In the genomic region with DNA sequence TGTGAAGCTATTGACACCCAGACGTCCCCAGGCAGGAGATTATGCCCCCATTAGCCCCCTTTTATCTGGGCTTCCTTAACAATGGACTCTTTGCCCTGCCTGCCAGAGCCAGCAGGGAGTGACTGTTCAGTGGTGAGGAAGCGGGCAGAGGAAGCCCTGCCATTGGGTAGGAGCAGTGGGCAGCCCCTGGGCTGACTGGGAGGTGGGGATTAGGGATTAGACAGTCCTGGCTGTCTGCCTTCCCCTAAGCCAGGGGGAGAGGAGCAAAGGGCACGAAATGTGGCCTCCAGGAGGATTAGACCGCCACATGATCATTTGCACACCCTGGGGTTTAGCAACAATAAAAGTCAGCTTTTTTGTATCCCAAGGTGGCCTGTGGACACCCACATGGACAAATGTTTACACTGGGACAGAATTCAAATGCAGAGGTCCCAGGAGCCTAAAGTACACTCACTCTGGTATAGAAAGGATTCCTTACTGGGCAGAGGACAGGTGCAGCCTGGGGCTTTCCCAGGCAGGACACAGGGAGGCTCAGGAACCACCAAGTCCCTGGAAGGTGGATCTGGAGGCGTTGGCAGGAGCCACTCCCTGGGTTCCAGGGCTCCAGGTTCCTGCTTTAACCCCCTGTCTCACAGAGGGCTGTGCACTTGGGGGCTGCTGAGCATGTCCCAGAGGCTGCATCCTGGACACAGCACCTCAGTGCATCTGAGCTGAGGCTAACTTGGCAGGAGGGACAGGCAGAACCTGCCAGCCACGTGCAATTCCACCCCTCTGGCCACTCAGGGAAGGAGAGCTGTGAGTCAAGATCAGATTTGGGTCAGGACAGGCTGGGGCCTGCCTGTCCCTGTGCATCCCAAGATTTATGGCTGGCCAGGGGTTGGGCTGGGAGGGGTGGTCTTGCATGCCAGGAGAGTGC, we compare ENCODE assay signal across 10 cellular contexts.
A peak's percentile ranks its signal among the peaks of the same experiment; 100 is the strongest.
DNase-seq lines count a peak whose midpoint lies in the region; ATAC-seq and TF ChIP-seq lines count a peak whose summit lies in the region.
"Had no signal": no experiment of that assay in that cellular context is flagged by ENCODE, and none has a peak within 500 bp of the region (broad histone marks: within the 10 kb centered on the region; RNA-seq: fewer than 3 reads in every experiment).

No MANE protein-coding gene starts in this region.

- DNase-seq in ACHN = peak; percentile 21
- DNase-seq in astrocyte of the cerebellum (ENCODE audit: low read depth) = no peak
- peak; percentile 15 for DNase-seq in left kidney (ENCODE audit: low read depth, low spot score)
- DNase-seq in effector CD4-positive, alpha-beta T cell = no peak
- DNase-seq in SIG-M5 treated with dmso at 0.1 percent for 504 hours (lab: John Stamatoyannopoulos, UW; ENCODE audit: unreplicated experiment) = no peak
- DNase-seq in NOMO-1 (lab: John Stamatoyannopoulos, UW; ENCODE audit: unreplicated experiment in 2 of 2) = no peak
- DNase-seq: EL, NCI-H446 treated with DMSO at 0.1 percent for 48 hours had no signal

- in situ Hi-C loops in ACHN (cut with HindIII; ENCODE audit: low pct_ligation_motif_present, low pct_unique_long_range_greater_than_20kb, low sequenced_read_pairs) = no loop called here
- in situ Hi-C loops in astrocyte of the cerebellum (cut with HindIII; ENCODE audit: low sequenced_read_pairs) = no loop called here

- no peak for ATAC-seq in GM19467 (IDR thresholded peaks at IDR 0.05; ENCODE audit: unreplicated experiment)

- POLR2A ChIA-PET in HEK293 (lab: Yijun Ruan, JAX) = no interaction called here

- TF ChIP-seq CTCF in HEK293 (tag by site-specific recombination; IDR thresholded peaks at IDR 0.05) (no peak), astrocyte of the cerebellum (IDR thresholded peaks at IDR 0.05; ENCODE audit: low read depth, low read length, missing control alignments) (no peak)

- H3K4me1 ChIP-seq in HEK293 (ENCODE audit: control insufficient read depth, insufficient read depth, low read length) = peaks cover 3% of the 10 kb centered on the region; the same call in 1 of the 2 replicates

- no peak overlapping the region for H3K27ac ChIP-seq in HEK293 (ENCODE audit: extremely low read depth, low read depth, low read length)

- H3K4me3 ChIP-seq in HEK293 (ENCODE audit: low read depth, low read length) = no peak overlapping the region
- peak overlapping the region; percentile 76 for H3K4me3 ChIP-seq in astrocyte of the cerebellum (ENCODE audit: low read depth, low read length)

- H3K36me3 ChIP-seq in HEK293 (ENCODE audit: control insufficient read depth in 2 of 2, insufficient read depth in 1 of 2, low read length in 2 of 2) = peaks cover 0 to 8% of the 10 kb centered on the region in 2 experiments; a peak in 1 of 3 replicates

- CTCF ChIA-PET in HEK293 (lab: Yijun Ruan, JAX) = interaction anchor here (0.9 to 1.4 kb wide), 2 partner anchors 21 to 67 kb away, joined by 3 read pairs; no protein-coding TSS in a partner anchor

- no peaks in the 10 kb centered on the region for H3K9me3 ChIP-seq in HEK293 (ENCODE audit: control insufficient read depth, insufficient read depth, low read depth, low read length)

TF ChIP-seq in HEK293, 187 proteins besides CTCF, POLR2A, EP300 and RAD21:
- no peak for TF ChIP-seq ZFP69B (tag by site-specific recombination; IDR thresholded peaks at IDR 0.05)
- TF ChIP-seq, protein P1, sequence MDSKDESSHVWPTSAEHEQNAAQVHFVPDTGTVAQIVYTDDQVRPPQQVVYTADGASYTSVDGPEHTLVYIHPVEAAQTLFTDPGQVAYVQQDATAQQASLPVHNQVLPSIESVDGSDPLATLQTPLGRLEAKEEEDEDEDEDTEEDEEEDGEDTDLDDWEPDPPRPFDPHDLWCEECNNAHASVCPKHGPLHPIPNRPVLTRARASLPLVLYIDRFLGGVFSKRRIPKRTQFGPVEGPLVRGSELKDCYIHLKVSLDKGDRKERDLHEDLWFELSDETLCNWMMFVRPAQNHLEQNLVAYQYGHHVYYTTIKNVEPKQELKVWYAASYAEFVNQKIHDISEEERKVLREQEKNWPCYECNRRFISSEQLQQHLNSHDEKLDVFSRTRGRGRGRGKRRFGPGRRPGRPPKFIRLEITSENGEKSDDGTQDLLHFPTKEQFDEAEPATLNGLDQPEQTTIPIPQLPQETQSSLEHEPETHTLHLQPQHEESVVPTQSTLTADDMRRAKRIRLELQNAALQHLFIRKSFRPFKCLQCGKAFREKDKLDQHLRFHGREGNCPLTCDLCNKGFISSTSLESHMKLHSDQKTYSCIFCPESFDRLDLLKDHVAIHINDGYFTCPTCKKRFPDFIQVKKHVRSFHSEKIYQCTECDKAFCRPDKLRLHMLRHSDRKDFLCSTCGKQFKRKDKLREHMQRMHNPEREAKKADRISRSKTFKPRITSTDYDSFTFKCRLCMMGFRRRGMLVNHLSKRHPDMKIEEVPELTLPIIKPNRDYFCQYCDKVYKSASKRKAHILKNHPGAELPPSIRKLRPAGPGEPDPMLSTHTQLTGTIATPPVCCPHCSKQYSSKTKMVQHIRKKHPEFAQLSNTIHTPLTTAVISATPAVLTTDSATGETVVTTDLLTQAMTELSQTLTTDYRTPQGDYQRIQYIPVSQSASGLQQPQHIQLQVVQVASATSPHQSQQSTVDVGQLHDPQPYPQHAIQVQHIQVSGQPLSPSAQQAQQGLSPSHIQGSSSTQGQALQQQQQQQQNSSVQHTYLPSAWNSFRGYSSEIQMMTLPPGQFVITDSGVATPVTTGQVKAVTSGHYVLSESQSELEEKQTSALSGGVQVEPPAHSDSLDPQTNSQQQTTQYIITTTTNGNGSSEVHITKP (tag by site-specific recombination; IDR thresholded peaks at IDR 0.05) = 0 out of 2 replicates have a peak, but pooled peaks have one; percentile 16
- TF ChIP-seq, protein P2, sequence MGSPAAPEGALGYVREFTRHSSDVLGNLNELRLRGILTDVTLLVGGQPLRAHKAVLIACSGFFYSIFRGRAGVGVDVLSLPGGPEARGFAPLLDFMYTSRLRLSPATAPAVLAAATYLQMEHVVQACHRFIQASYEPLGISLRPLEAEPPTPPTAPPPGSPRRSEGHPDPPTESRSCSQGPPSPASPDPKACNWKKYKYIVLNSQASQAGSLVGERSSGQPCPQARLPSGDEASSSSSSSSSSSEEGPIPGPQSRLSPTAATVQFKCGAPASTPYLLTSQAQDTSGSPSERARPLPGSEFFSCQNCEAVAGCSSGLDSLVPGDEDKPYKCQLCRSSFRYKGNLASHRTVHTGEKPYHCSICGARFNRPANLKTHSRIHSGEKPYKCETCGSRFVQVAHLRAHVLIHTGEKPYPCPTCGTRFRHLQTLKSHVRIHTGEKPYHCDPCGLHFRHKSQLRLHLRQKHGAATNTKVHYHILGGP (tag by site-specific recombination; IDR thresholded peaks at IDR 0.05) = no peak
- TF ChIP-seq ZIC2 (tag by site-specific recombination; IDR thresholded peaks at IDR 0.05) = peak; percentile 95
- TF ChIP-seq SP2 (tag by site-specific recombination; IDR thresholded peaks at IDR 0.05) = peak; percentile 41
- no peak for TF ChIP-seq ZNF830 (tag by site-specific recombination; IDR thresholded peaks at IDR 0.05; ENCODE audit: low read depth)
- TF ChIP-seq ZNF274 (IDR thresholded peaks at IDR 0.05; ENCODE audit: low read length) = no peak
- no peak for TF ChIP-seq ZNF274 (tag by site-specific recombination; IDR thresholded peaks at IDR 0.05; ENCODE audit: borderline replicate concordance)
- TF ChIP-seq KLF7 (tag by site-specific recombination; IDR thresholded peaks at IDR 0.05; ENCODE audit: borderline replicate concordance) = no peak
- no peak for TF ChIP-seq ZNF558 (tag by site-specific recombination; IDR thresholded peaks at IDR 0.05)
- peak; percentile 73 for TF ChIP-seq GLIS1 (tag by site-specific recombination; IDR thresholded peaks at IDR 0.05)
- TF ChIP-seq, protein P3, sequence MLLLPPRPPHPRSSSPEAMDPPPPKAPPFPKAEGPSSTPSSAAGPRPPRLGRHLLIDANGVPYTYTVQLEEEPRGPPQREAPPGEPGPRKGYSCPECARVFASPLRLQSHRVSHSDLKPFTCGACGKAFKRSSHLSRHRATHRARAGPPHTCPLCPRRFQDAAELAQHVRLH (tag by site-specific recombination; IDR thresholded peaks at IDR 0.05) = no peak
- no peak for TF ChIP-seq REPIN1 (tag by site-specific recombination; IDR thresholded peaks at IDR 0.05; ENCODE audit: low read depth)
- no peak for TF ChIP-seq ZNF596 (tag by site-specific recombination; IDR thresholded peaks at IDR 0.05)

Comparison
In these comparisons a context has a peak if more than half of its experiments do, and no peak if none do; other contexts are left out.
1. DNase-seq: peak in ACHN (single experiment) and left kidney (single experiment); none in astrocyte of the cerebellum (single experiment), effector CD4-positive, alpha-beta T cell (single experiment), SIG-M5 treated with dmso at 0.1 percent for 504 hours (single experiment) and NOMO-1 (0 of 2).